8 cellular contexts compared by ENCODE assay signal in the genomic region with DNA sequence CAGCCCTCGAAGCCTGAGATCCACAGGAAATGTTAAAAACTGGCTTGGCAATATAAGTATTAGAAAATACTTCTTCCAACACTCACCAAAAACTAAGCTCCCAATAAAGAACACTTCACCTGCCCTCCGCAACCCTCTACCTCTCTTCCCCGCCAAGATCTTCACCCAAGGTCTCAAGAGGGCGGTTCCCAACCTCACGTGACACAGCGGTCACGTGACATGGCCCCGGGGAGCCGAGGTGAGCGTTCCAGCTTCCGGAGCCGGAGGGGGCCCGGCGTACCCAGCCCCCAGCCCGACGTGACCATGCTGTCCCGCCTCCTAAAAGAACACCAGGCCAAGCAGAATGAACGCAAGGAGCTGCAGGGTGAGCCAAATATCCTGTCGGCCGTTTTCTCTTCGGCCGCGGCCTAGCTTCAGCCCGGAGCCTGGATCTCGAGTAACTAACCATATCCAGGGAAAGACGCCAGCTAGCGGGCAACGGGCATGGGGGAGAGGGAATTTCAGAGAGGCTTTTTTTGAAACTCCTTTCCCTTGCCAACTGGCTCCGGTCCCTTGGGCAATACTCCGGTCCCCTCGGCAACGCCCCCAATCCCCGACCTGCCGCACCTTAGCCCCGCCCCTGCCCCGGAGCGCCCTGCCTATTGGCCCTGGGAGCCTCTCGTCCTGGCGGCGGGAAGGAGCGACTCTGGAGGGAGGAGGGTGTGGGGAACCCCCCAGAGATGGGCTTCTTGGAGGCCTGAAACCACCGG. TPM values are rescaled to one million over a fixed set of nuclear protein-coding genes. Genes with fewer than 3 reads are reported as not detected.
A peak's percentile ranks its signal among the peaks of the same experiment; 100 is the strongest.
DNase-seq lines count a peak whose midpoint lies in the region; ATAC-seq, FAIRE-seq and TF ChIP-seq lines count a peak whose summit lies in the region.

Gene BLOC1S1 (plus strand): TSS at position 214 of the 749 bp plus-strand sequence. CDS start 6 bp downstream, at position 220.

- H4K20me1 ChIP-seq in DND-41 (ENCODE audit: insufficient read depth, low read length), result no peaks in the 10 kb centered on the region
- no peaks in the 10 kb centered on the region for H4K20me1 ChIP-seq in Karpas-422 (ENCODE audit: insufficient read depth, low read depth, low read length)

- H3K27ac ChIP-seq in DND-41 (ENCODE audit: low read length) (peak within 1 kb of the TSS; percentile 79), Karpas-422 (ENCODE audit: low read length) (peak within 1 kb of the TSS; percentile 76), esophagus muscularis mucosa (replicated peaks in 1 of 4) (peak within 1 kb of the TSS; percentile 89 to 100 (median 98))

- H3K79me2 ChIP-seq in DND-41 (ENCODE audit: insufficient read depth, low read length), result peaks cover 24% of the 10 kb centered on the region
- H3K79me2 ChIP-seq in Karpas-422 (ENCODE audit: low read length), result peaks cover 25% of the 10 kb centered on the region

- TF ChIP-seq POLR2A in esophagus muscularis mucosa (IDR thresholded peaks at IDR 0.05; ENCODE audit: low read depth), result peak; percentile 66

- H2AFZ ChIP-seq in DND-41 (ENCODE audit: low read depth, low read length), result peak within 1 kb of the TSS; percentile 94
- H2AFZ ChIP-seq in Karpas-422 (ENCODE audit: low read length), result peak within 1 kb of the TSS; percentile 81

- ATAC-seq in DND-41 (ENCODE audit: insufficient read depth, low read depth) (peak; percentile 95), GM21825 (IDR thresholded peaks at IDR 0.05; ENCODE audit: unreplicated experiment) (peak; percentile 92)
- peak; percentile 91 to 92 for ATAC-seq in activated T-cell treated with anti-CD3 and anti-CD28 coated beads, Interleukin-2, amount 50 U/mL, for 72 hours (replicated peaks in 1 of 2)

- no peaks in the 10 kb centered on the region for H3K9me3 Mint-ChIP-seq in activated T-cell treated with anti-CD3 and anti-CD28 coated beads, Interleukin-2, amount 50 U/mL, for 72 hours

- H3K4me2 ChIP-seq in DND-41 (ENCODE audit: insufficient read depth, low read length) (peak within 1 kb of the TSS; percentile 97), Karpas-422 (ENCODE audit: low read depth, low read length, poor library complexity, severe bottlenecking) (peak within 1 kb of the TSS; percentile 95)

- no peaks in the 10 kb centered on the region for H3K27me3 ChIP-seq in DND-41 (ENCODE audit: insufficient read depth, low read length, poor library complexity)
- no peaks in the 10 kb centered on the region for H3K27me3 ChIP-seq in Karpas-422 (ENCODE audit: low read length)
- H3K27me3 ChIP-seq in esophagus muscularis mucosa, result no peaks in the 10 kb centered on the region

- no peaks in the 10 kb centered on the region for H3K9me3 ChIP-seq in DND-41 (ENCODE audit: insufficient read depth, low read length, severe bottlenecking)
- no peaks in the 10 kb centered on the region for H3K9me3 ChIP-seq in Karpas-422 (ENCODE audit: low read length)
- no peaks in the 10 kb centered on the region for H3K9me3 ChIP-seq in esophagus muscularis mucosa

- H3K4me1 Mint-ChIP-seq in activated T-cell treated with anti-CD3 and anti-CD28 coated beads, Interleukin-2, amount 50 U/mL, for 72 hours (ENCODE audit: low read depth), result peaks cover 36% of the 10 kb centered on the region

- peak within 1 kb of the TSS; percentile 98 for H3K4me3 Mint-ChIP-seq in activated T-cell treated with anti-CD3 and anti-CD28 coated beads, Interleukin-2, amount 50 U/mL, for 72 hours

- H3K27me3 Mint-ChIP-seq in activated T-cell treated with anti-CD3 and anti-CD28 coated beads, Interleukin-2, amount 50 U/mL, for 72 hours (ENCODE audit: low read depth), result no peaks in the 10 kb centered on the region

- H3K36me3 ChIP-seq in DND-41 (ENCODE audit: insufficient read depth, low read length) (peaks cover 26% of the 10 kb centered on the region), Karpas-422 (ENCODE audit: insufficient read depth, low read length) (no peaks in the 10 kb centered on the region), esophagus muscularis mucosa (peaks cover 0 to 11% (median 0%) of the 10 kb centered on the region in 4 donors)

- no peak for TF ChIP-seq CTCF in DND-41 (IDR thresholded peaks at IDR 0.05; ENCODE audit: borderline replicate concordance, extremely low read depth, low read length, poor library complexity, severe bottlenecking)
- peak in 2 of 3 experiments; percentile 4 to 10 for TF ChIP-seq CTCF in esophagus muscularis mucosa (IDR thresholded peaks at IDR 0.05)

- peak within 1 kb of the TSS; percentile 70 for H3K9ac ChIP-seq in DND-41 (ENCODE audit: low read depth, low read length)
- H3K9ac ChIP-seq in Karpas-422 (ENCODE audit: low read length), result peak within 1 kb of the TSS; percentile 84

- H3K9me2 ChIP-seq in Karpas-422 (replicated peaks; ENCODE audit: insufficient read depth, low read length), result no peaks in the 10 kb centered on the region

- H3K4me3 ChIP-seq in DND-41 (ENCODE audit: low read depth in 1 of 2, low read length in 2 of 2) (peak within 1 kb of the TSS; percentile 40 to 70), Karpas-422 (ENCODE audit: low read length) (peak within 1 kb of the TSS; percentile 74), esophagus muscularis mucosa (peak within 1 kb of the TSS; percentile 58 to 71 (median 64))

- 0% methylated on average over 22 of the region's 42 CpGs for WGBS in esophagus muscularis mucosa

- intact Hi-C loops in esophagus muscularis mucosa (cut with DNase I), result no loop called here

- DNase-seq in DND-41 (peak; percentile 94), Karpas-422 (peak; percentile 98), RCC 7860 (ENCODE audit: low spot score) (peak; percentile 69), esophagus muscularis mucosa (ENCODE audit: extremely low spot score) (peak; percentile 98), myocyte (ENCODE audit: low read depth) (peak; percentile 97)
- DNase-seq in activated T-cell treated with anti-CD3 and anti-CD28 coated beads, Interleukin-2, amount 50 U/mL, for 72 hours, result peak; percentile 95 to 96
- DNase-seq in stimulated activated CD8-positive, alpha-beta memory T cell treated with anti-CD3 and anti-CD28 coated beads, Interleukin-7, amount 100 ng/mL, for 48 hours (ENCODE audit: extremely low read depth in 1 of 2, low read depth in 1 of 2), result peak; percentile 85 to 94

- no peak for TF ChIP-seq EP300 in esophagus muscularis mucosa (IDR thresholded peaks at IDR 0.05)

- peak within 1 kb of the TSS; percentile 99 for H3K27ac Mint-ChIP-seq in activated T-cell treated with anti-CD3 and anti-CD28 coated beads, Interleukin-2, amount 50 U/mL, for 72 hours

- H3K4me1 ChIP-seq in DND-41 (ENCODE audit: insufficient read depth, low read length) (peaks cover 31% of the 10 kb centered on the region), Karpas-422 (ENCODE audit: low read length) (peaks cover 34% of the 10 kb centered on the region), esophagus muscularis mucosa (peaks cover 69 to 94% (median 92%) of the 10 kb centered on the region in 4 donors)

- no peak for FAIRE-seq in RCC 7860 (lab: Jason Lieb, UNC)

- H3K36me3 Mint-ChIP-seq in activated T-cell treated with anti-CD3 and anti-CD28 coated beads, Interleukin-2, amount 50 U/mL, for 72 hours (ENCODE audit: insufficient read depth in 2 of 2), result no peaks in the 10 kb centered on the region

RNA-seq across cellular contexts. Expression of gene BLOC1S1, which starts in this region (rescaled TPM):
- 83.4 and 191 TPM in 2 replicates for total RNA-seq in Karpas-422 (2014; rRNA removed; shearing (Covaris generic); ENCODE audit: low replicate concordance)
- total RNA-seq in activated T-cell treated with anti-CD3 and anti-CD28 coated beads, Interleukin-2, amount 50 U/mL, for 72 hours, result 100 to 1,000 TPM; 116 to 121 TPM
- total RNA-seq in esophagus muscularis mucosa (100 to 1,000 TPM; 159 to 253 (median 196) TPM), myocyte (104 and 106 TPM in 2 replicates)
- polyA plus RNA-seq in myocyte (2012), result 242 TPM

Comparison
In these comparisons a context has a peak if more than half of its experiments do, and no peak if none do; other contexts are left out.
1. Peak in every context shown above with its lines: DNase-seq, ATAC-seq, H3K4me3 ChIP-seq and H3K27ac ChIP-seq.